11 cellular contexts compared by ENCODE assay signal in genomic region chr1:60727553-60727952, GRCh38.
"Had no signal": no experiment of that assay in that cellular context is flagged by ENCODE, and none has a peak within 500 bp of the region (broad histone marks: within the 10 kb centered on the region; RNA-seq: fewer than 3 reads in every experiment).

No MANE protein-coding gene starts in this region.

- FAIRE-seq: TTC549 had no signal

- H3K27me3 Mint-ChIP-seq: T-helper 17 cell had no signal

- ATAC-seq: activated CD4-positive, CD25-positive, alpha-beta regulatory T cell treated with anti-CD3 and anti-CD28 coated beads, Interleukin-2, amount 50 U/mL, for 24 hours; body of pancreas; left ventricle myocardium superior; T-helper 17 cell had no signal

- H3K9me3 Mint-ChIP-seq: stimulated activated naive CD8-positive, alpha-beta T cell treated with anti-CD3 and anti-CD28 coated beads, Interleukin-15, Interleukin-2, amounts not matched to agents 100 ng/mL and 50 ng/mL, for 24 hours had no signal

- H3K4me1 ChIP-seq: body of pancreas had no signal

- DNase-seq: activated naive CD4-positive, alpha-beta T cell treated with anti-CD3 and anti-CD28 coated beads, Interleukin-2, amount 50 U/mL, for 16 hours; body of pancreas; effector memory CD4-positive, alpha-beta T cell; erythroblast; immature natural killer cell; left ventricle myocardium superior; stimulated activated CD4-positive, alpha-beta T cell treated with anti-CD3 and anti-CD28 coated beads, Interleukin-2, amount 100 ng/mL, for 48 hours; T-helper 17 cell had no signal

- H3K4me1 Mint-ChIP-seq: immature natural killer cell, T-helper 17 cell had no signal

- H3K4me3 Mint-ChIP-seq: immature natural killer cell; stimulated activated naive CD8-positive, alpha-beta T cell treated with anti-CD3 and anti-CD28 coated beads, Interleukin-15, Interleukin-2, amounts not matched to agents 100 ng/mL and 50 ng/mL, for 24 hours; T-helper 17 cell had no signal

- H3K27ac ChIP-seq: body of pancreas had no signal

- H3K9me3 ChIP-seq: body of pancreas had no signal

- H3K27me3 ChIP-seq: body of pancreas had no signal

- H3K4me3 ChIP-seq: body of pancreas had no signal
